1 cellular context compared by ENCODE assay signal in genomic region chr1:162400790-162401189, GRCh38.
TF ChIP-seq lines count a peak whose summit lies in the region.

No MANE protein-coding gene starts in this region.

TF ChIP-seq in GM23338, 12 proteins besides CTCF, POLR2A, EP300 and RAD21 (continued from another document):
- no peak for TF ChIP-seq JUNB (IDR thresholded peaks at IDR 0.05; ENCODE audit: unreplicated experiment)
